Comparison of ENCODE assay signal across 1 cellular context in the genomic region with DNA sequence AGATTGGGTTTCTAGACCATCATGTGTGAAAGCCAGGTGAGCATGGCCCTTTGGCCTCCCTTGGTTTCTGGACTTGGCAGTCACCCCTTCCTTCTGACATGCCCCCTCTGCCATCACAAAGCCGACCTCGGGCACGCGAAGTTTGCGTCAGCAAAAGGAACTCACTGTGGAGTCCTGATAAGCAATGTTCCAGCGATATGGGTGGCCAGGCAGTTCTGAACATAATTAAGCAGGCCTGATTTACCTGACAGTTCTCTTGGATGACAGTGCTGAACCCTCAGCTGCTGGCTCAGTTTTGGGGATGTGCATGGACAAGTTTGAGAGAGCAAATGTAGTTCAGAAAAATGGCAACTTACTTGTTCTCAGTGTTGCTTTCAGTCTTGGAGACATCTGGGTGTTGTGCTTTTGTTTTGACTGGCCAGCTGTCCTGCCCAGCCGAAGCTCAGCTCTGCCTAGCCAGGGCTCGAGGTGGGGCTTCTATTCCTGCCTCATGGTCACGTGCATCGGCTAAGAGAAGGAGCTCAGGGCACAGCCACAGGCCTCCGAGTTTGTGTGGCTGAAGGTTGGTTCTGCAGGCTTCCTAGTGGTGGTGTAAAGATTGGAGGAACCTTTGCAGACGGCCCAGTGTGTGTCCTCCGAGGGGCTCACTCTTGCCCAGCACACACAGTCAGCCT.
TF ChIP-seq lines count a peak whose summit lies in the region.

No MANE protein-coding gene starts in this region.

TF ChIP-seq in H1, 55 proteins besides CTCF, POLR2A, EP300 and RAD21:
- TF ChIP-seq SP1 (IDR thresholded peaks at IDR 0.05; ENCODE audit: low read depth, low read length) (no peak), EGR1 (IDR thresholded peaks at IDR 0.05; ENCODE audit: borderline replicate concordance, low read depth, low read length) (no peak), SRF (IDR thresholded peaks at IDR 0.05; ENCODE audit: low read depth, low read length) (no peak), RFX5 (IDR thresholded peaks at IDR 0.05; ENCODE audit: borderline replicate concordance, low read depth, low read length) (no peak), KDM5A (IDR thresholded peaks at IDR 0.05; ENCODE audit: low read length) (no peak), POLR2AphosphoS5 (IDR thresholded peaks at IDR 0.05; ENCODE audit: low read depth, low read length) (no peak), GABPA (IDR thresholded peaks at IDR 0.05; ENCODE audit: borderline replicate concordance, insufficient read depth, low read length) (no peak), CHD2 (IDR thresholded peaks at IDR 0.05; ENCODE audit: low read length) (no peak), ASH2L (IDR thresholded peaks at IDR 0.05; ENCODE audit: low read length) (no peak), CBX5 (IDR thresholded peaks at IDR 0.05; ENCODE audit: low read depth, low read length) (no peak), TEAD4 (IDR thresholded peaks at IDR 0.05; ENCODE audit: low read depth, low read length) (no peak), TBP (IDR thresholded peaks at IDR 0.05; ENCODE audit: low read depth, low read length) (no peak), SIRT6 (IDR thresholded peaks at IDR 0.05; ENCODE audit: low read length) (no peak), SP4 (IDR thresholded peaks at IDR 0.05; ENCODE audit: low read length) (no peak), TCF12 (IDR thresholded peaks at IDR 0.05; ENCODE audit: low read depth, low read length) (no peak), HDAC6 (IDR thresholded peaks at IDR 0.05; ENCODE audit: low read depth, low read length) (no peak), CHD1 (IDR thresholded peaks at IDR 0.05; ENCODE audit: low read depth, low read length) (no peak), KDM1A (IDR thresholded peaks at IDR 0.05; ENCODE audit: borderline replicate concordance, low read length) (no peak), MAFK (IDR thresholded peaks at IDR 0.05; ENCODE audit: low read depth, low read length) (no peak)
- TF ChIP-seq, protein P1, sequence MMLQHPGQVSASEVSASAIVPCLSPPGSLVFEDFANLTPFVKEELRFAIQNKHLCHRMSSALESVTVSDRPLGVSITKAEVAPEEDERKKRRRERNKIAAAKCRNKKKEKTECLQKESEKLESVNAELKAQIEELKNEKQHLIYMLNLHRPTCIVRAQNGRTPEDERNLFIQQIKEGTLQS (IDR thresholded peaks at IDR 0.05; ENCODE audit: insufficient read depth, low read depth, low read length), result no peak
